1 cellular context compared by ENCODE assay signal in the genomic region with DNA sequence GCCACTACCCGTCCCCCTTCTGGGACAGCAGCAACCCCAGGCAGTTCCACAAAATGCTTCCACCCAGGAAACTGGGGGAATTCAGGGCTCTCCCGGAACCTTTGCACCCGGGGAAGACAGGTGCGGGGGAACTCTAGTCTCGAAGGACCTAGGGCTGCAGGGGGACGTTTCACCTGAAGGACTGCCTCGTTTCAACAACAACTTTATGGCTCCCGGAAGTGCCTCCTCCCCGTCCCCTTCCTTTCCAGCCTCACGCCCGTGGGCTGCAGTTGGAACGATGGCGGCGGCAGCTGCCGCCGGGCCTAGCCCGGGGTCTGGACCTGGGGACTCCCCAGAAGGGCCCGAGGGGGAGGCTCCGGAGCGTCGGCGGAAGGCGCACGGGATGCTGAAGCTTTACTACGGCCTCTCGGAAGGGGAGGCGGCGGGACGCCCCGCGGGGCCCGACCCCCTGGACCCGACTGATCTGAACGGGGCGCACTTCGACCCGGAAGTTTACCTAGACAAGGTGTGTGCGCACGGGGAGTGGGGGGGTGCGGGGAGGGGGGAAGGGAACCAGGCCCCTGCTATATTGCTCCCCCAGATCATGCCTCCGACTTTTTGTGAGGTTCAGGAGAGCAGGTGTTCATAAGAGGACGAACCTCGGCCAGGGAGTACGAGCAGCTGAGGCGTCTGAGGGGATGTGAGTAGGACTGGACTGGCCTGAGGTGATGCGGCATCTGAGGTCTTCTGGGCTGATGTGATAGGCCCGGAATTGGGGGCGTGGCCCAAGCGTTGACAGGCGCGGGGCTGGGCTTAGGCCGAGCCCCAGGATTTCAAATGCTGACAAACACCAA.
TF ChIP-seq lines count a peak whose summit lies in the region.

A gene (plus strand): TSS at position 241 of the 833 bp plus-strand sequence. CDS start 37 bp downstream, at position 278.

TF ChIP-seq in HepG2, 621 proteins besides CTCF, POLR2A, EP300 and RAD21 (continued from another document and continues in another):
- TF ChIP-seq, protein P1, sequence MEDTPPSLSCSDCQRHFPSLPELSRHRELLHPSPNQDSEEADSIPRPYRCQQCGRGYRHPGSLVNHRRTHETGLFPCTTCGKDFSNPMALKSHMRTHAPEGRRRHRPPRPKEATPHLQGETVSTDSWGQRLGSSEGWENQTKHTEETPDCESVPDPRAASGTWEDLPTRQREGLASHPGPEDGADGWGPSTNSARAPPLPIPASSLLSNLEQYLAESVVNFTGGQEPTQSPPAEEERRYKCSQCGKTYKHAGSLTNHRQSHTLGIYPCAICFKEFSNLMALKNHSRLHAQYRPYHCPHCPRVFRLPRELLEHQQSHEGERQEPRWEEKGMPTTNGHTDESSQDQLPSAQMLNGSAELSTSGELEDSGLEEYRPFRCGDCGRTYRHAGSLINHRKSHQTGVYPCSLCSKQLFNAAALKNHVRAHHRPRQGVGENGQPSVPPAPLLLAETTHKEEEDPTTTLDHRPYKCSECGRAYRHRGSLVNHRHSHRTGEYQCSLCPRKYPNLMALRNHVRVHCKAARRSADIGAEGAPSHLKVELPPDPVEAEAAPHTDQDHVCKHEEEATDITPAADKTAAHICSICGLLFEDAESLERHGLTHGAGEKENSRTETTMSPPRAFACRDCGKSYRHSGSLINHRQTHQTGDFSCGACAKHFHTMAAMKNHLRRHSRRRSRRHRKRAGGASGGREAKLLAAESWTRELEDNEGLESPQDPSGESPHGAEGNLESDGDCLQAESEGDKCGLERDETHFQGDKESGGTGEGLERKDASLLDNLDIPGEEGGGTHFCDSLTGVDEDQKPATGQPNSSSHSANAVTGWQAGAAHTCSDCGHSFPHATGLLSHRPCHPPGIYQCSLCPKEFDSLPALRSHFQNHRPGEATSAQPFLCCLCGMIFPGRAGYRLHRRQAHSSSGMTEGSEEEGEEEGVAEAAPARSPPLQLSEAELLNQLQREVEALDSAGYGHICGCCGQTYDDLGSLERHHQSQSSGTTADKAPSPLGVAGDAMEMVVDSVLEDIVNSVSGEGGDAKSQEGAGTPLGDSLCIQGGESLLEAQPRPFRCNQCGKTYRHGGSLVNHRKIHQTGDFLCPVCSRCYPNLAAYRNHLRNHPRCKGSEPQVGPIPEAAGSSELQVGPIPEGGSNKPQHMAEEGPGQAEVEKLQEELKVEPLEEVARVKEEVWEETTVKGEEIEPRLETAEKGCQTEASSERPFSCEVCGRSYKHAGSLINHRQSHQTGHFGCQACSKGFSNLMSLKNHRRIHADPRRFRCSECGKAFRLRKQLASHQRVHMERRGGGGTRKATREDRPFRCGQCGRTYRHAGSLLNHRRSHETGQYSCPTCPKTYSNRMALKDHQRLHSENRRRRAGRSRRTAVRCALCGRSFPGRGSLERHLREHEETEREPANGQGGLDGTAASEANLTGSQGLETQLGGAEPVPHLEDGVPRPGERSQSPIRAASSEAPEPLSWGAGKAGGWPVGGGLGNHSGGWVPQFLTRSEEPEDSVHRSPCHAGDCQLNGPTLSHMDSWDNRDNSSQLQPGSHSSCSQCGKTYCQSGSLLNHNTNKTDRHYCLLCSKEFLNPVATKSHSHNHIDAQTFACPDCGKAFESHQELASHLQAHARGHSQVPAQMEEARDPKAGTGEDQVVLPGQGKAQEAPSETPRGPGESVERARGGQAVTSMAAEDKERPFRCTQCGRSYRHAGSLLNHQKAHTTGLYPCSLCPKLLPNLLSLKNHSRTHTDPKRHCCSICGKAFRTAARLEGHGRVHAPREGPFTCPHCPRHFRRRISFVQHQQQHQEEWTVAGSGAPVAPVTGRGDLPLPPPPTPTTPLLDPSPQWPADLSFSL (CRISPR knock-in tag; IDR thresholded peaks at IDR 0.05), result no peak
- peak; percentile 94 for TF ChIP-seq ZFP82 (CRISPR knock-in tag; IDR thresholded peaks at IDR 0.05; ENCODE audit: borderline replicate concordance)
- peak; percentile 87; the same call in 1 of the 2 replicates for TF ChIP-seq ZNF33A (CRISPR knock-in tag; IDR thresholded peaks at IDR 0.05; ENCODE audit: borderline replicate concordance)
- TF ChIP-seq, protein P2, sequence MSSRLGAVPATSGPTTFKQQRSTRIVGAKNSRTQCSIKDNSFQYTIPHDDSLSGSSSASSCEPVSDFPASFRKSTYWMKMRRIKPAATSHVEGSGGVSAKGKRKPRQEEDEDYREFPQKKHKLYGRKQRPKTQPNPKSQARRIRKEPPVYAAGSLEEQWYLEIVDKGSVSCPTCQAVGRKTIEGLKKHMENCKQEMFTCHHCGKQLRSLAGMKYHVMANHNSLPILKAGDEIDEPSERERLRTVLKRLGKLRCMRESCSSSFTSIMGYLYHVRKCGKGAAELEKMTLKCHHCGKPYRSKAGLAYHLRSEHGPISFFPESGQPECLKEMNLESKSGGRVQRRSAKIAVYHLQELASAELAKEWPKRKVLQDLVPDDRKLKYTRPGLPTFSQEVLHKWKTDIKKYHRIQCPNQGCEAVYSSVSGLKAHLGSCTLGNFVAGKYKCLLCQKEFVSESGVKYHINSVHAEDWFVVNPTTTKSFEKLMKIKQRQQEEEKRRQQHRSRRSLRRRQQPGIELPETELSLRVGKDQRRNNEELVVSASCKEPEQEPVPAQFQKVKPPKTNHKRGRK (CRISPR knock-in tag; IDR thresholded peaks at IDR 0.05), result no peak
- TF ChIP-seq KAT8 (CRISPR knock-in tag; IDR thresholded peaks at IDR 0.05), result peak; percentile 99
- no peak for TF ChIP-seq NONO (IDR thresholded peaks at IDR 0.05)
- TF ChIP-seq NONO (CRISPR knock-in tag; conservative IDR thresholded peaks at IDR 0.05), result peak; percentile 64
- no peak for TF ChIP-seq HNRNPUL1 (IDR thresholded peaks at IDR 0.05; ENCODE audit: low read depth, low read length)
- TF ChIP-seq YY1 (IDR thresholded peaks at IDR 0.05; ENCODE audit: insufficient read depth, insufficient replicate concordance, low read depth, low read length), result peak; percentile 91
- TF ChIP-seq SALL1 (CRISPR knock-in tag; IDR thresholded peaks at IDR 0.05), result peak; percentile 74
- TF ChIP-seq ZBTB42 (CRISPR knock-in tag; IDR thresholded peaks at IDR 0.05), result no peak
- TF ChIP-seq, protein P3, sequence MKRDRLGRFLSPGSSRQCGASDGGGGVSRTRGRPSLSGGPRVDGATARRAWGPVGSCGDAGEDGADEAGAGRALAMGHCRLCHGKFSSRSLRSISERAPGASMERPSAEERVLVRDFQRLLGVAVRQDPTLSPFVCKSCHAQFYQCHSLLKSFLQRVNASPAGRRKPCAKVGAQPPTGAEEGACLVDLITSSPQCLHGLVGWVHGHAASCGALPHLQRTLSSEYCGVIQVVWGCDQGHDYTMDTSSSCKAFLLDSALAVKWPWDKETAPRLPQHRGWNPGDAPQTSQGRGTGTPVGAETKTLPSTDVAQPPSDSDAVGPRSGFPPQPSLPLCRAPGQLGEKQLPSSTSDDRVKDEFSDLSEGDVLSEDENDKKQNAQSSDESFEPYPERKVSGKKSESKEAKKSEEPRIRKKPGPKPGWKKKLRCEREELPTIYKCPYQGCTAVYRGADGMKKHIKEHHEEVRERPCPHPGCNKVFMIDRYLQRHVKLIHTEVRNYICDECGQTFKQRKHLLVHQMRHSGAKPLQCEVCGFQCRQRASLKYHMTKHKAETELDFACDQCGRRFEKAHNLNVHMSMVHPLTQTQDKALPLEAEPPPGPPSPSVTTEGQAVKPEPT (CRISPR knock-in tag; IDR thresholded peaks at IDR 0.05; ENCODE audit: low read depth), result peak; percentile 64; the same call in 1 of the 2 replicates
- TF ChIP-seq ZBTB7B (CRISPR knock-in tag; IDR thresholded peaks at IDR 0.05), result peak; percentile 56; the same call in 1 of the 2 replicates
- TF ChIP-seq ZFP36 (IDR thresholded peaks at IDR 0.05; ENCODE audit: borderline replicate concordance, low read depth, low read length, partially characterized antibody), result no peak
- TF ChIP-seq, protein P4, sequence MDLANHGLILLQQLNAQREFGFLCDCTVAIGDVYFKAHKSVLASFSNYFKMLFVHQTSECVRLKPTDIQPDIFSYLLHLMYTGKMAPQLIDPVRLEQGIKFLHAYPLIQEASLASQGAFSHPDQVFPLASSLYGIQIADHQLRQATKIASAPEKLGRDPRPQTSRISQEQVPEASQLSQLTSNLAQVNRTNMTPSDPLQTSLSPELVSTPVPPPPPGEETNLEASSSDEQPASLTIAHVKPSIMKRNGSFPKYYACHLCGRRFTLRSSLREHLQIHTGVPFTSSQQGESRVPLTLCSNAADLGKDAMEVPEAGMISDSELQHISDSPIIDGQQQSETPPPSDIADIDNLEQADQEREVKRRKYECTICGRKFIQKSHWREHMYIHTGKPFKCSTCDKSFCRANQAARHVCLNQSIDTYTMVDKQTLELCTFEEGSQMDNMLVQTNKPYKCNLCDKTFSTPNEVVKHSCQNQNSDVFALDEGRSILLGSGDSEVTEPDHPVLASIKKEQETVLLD (CRISPR knock-in tag; IDR thresholded peaks at IDR 0.05; ENCODE audit: low read depth), result peak; percentile 46; the same call in 1 of the 2 replicates
- TF ChIP-seq ZNF883 (CRISPR knock-in tag; IDR thresholded peaks at IDR 0.05; ENCODE audit: not compliant biosample characterization), result peak; percentile 74
- TF ChIP-seq, protein P5, sequence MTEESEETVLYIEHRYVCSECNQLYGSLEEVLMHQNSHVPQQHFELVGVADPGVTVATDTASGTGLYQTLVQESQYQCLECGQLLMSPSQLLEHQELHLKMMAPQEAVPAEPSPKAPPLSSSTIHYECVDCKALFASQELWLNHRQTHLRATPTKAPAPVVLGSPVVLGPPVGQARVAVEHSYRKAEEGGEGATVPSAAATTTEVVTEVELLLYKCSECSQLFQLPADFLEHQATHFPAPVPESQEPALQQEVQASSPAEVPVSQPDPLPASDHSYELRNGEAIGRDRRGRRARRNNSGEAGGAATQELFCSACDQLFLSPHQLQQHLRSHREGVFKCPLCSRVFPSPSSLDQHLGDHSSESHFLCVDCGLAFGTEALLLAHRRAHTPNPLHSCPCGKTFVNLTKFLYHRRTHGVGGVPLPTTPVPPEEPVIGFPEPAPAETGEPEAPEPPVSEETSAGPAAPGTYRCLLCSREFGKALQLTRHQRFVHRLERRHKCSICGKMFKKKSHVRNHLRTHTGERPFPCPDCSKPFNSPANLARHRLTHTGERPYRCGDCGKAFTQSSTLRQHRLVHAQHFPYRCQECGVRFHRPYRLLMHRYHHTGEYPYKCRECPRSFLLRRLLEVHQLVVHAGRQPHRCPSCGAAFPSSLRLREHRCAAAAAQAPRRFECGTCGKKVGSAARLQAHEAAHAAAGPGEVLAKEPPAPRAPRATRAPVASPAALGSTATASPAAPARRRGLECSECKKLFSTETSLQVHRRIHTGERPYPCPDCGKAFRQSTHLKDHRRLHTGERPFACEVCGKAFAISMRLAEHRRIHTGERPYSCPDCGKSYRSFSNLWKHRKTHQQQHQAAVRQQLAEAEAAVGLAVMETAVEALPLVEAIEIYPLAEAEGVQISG (CRISPR knock-in tag; IDR thresholded peaks at IDR 0.05), result peak; percentile 96
- no peak for TF ChIP-seq ZNF207 (IDR thresholded peaks at IDR 0.05; ENCODE audit: borderline replicate concordance)
- TF ChIP-seq, protein P6, sequence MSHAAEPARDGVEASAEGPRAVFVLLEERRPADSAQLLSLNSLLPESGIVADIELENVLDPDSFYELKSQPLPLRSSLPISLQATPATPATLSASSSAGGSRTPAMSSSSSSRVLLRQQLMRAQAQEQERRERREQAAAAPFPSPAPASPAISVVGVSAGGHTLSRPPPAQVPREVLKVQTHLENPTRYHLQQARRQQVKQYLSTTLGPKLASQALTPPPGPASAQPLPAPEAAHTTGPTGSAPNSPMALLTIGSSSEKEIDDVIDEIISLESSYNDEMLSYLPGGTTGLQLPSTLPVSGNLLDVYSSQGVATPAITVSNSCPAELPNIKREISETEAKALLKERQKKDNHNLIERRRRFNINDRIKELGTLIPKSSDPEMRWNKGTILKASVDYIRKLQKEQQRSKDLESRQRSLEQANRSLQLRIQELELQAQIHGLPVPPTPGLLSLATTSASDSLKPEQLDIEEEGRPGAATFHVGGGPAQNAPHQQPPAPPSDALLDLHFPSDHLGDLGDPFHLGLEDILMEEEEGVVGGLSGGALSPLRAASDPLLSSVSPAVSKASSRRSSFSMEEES (CRISPR knock-in tag; IDR thresholded peaks at IDR 0.05), result 0 out of 2 replicates have a peak, but pooled peaks have one; percentile 13
- no peak; the same call in 1 of the 2 replicates for TF ChIP-seq RFXAP (CRISPR knock-in tag; IDR thresholded peaks at IDR 0.05; ENCODE audit: borderline replicate concordance)
- peak; percentile 79; the same call in 1 of the 2 replicates for TF ChIP-seq AHR (CRISPR knock-in tag; IDR thresholded peaks at IDR 0.05)
- TF ChIP-seq ISX (CRISPR knock-in tag; conservative IDR thresholded peaks at IDR 0.05), result no peak
- peak; percentile 75; the same call in 1 of the 2 replicates for TF ChIP-seq SNAI1 (CRISPR knock-in tag; IDR thresholded peaks at IDR 0.05; ENCODE audit: borderline replicate concordance)
- TF ChIP-seq PHF5A (CRISPR knock-in tag; IDR thresholded peaks at IDR 0.05; ENCODE audit: low read depth, unreplicated experiment), result peak; percentile 73
- TF ChIP-seq ZNF713 (CRISPR knock-in tag; IDR thresholded peaks at IDR 0.05), result no peak
- peak; percentile 53; the same call in 1 of the 2 replicates for TF ChIP-seq MIXL1 (CRISPR knock-in tag; IDR thresholded peaks at IDR 0.05)
- peak; percentile 97 for TF ChIP-seq CBX1 (IDR thresholded peaks at IDR 0.05; ENCODE audit: low read depth)
- peak; percentile 98 for TF ChIP-seq ZNF615 (CRISPR knock-in tag; IDR thresholded peaks at IDR 0.05; ENCODE audit: borderline replicate concordance)
- no peak for TF ChIP-seq ZNF841 (CRISPR knock-in tag; IDR thresholded peaks at IDR 0.05; ENCODE audit: borderline replicate concordance)
- TF ChIP-seq TCF12 (IDR thresholded peaks at IDR 0.05), result no peak
- peak; percentile 71 for TF ChIP-seq TCF12 (CRISPR knock-in tag; IDR thresholded peaks at IDR 0.05)
- peak; percentile 78 for TF ChIP-seq BHLHE40 (IDR thresholded peaks at IDR 0.05; ENCODE audit: low read length)
- peak; percentile 53; the same call in 1 of the 2 replicates for TF ChIP-seq BCL6 (CRISPR knock-in tag; IDR thresholded peaks at IDR 0.05)
- TF ChIP-seq, protein P7, sequence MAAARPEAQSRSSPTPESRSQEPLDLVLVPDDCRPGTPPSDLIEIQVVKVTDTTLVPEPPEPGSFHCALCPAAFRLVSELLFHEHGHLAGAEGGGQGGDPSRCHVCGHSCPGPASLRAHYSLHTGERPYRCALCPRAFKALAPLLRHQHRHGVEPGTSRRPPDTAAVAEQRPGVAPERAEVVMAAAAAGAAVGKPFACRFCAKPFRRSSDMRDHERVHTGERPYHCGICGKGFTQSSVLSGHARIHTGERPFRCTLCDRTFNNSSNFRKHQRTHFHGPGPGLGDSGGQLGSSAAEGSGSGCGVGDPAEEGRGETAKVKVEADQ (CRISPR knock-in tag; IDR thresholded peaks at IDR 0.05; ENCODE audit: borderline replicate concordance), result peak; percentile 25; the same call in 1 of the 2 replicates
- TF ChIP-seq BRCA1 (CRISPR knock-in tag; IDR thresholded peaks at IDR 0.05), result no peak
- TF ChIP-seq ZNF460 (CRISPR knock-in tag; IDR thresholded peaks at IDR 0.05; ENCODE audit: borderline replicate concordance), result peak; percentile 55; the same call in 1 of the 2 replicates
- TF ChIP-seq CEBPB (IDR thresholded peaks at IDR 0.05; ENCODE audit: borderline replicate concordance, low read depth, low read length), result no peak
- TF ChIP-seq NFE2L2 (IDR thresholded peaks at IDR 0.05; ENCODE audit: low read length), result peak; percentile 27; the same call in 1 of the 2 replicates
- TF ChIP-seq ZNF136 (CRISPR knock-in tag; IDR thresholded peaks at IDR 0.05; ENCODE audit: low read depth), result no peak
- TF ChIP-seq ETV5 (CRISPR knock-in tag; IDR thresholded peaks at IDR 0.05; ENCODE audit: borderline replicate concordance), result peak; percentile 87
- TF ChIP-seq, protein P8, sequence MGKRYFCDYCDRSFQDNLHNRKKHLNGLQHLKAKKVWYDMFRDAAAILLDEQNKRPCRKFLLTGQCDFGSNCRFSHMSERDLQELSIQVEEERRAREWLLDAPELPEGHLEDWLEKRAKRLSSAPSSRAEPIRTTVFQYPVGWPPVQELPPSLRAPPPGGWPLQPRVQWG (CRISPR knock-in tag; IDR thresholded peaks at IDR 0.05; ENCODE audit: borderline replicate concordance, low read depth), result no peak
